8 cellular contexts compared by ENCODE assay signal in genomic region chr16:67718668-67719047, GRCh38. TPM values are rescaled to one million over a fixed set of nuclear protein-coding genes. Genes with fewer than 3 reads are reported as not detected.
DNase-seq lines count a peak whose midpoint lies in the region; ATAC-seq and TF ChIP-seq lines count a peak whose summit lies in the region.

No MANE protein-coding gene starts in this region.

- peaks cover 21% of the 10 kb centered on the region for H3K4me1 Mint-ChIP-seq in memory B cell

- peak overlapping the region; percentile 95 for H3K4me2 ChIP-seq in MM.1S (ENCODE audit: low read depth, low read length)

- H3K9ac ChIP-seq in MM.1S (ENCODE audit: low read length), result peak overlapping the region; percentile 75

- DNase-seq in activated effector memory CD4-positive, alpha-beta T cell treated with anti-CD3 and anti-CD28 coated beads, Interleukin-2, amount 50 U/mL, for 16 hours, result peak; percentile 65
- no peak for DNase-seq in activated effector memory CD4-positive, alpha-beta T cell treated with Interleukin-2 at 50 U/mL for 16 hours
- peak; percentile 16 for DNase-seq in MM.1S
- DNase-seq in cardiac fibroblast (ENCODE audit: low read depth in 2 of 2), result no peak
- no peak for DNase-seq in memory B cell (ENCODE audit: low spot score in 2 of 2)
- DNase-seq in upper lobe of left lung, result no peak
- DNase-seq in SW 1271 (lab: John Stamatoyannopoulos, UW), result no peak

- peak overlapping the region; percentile 94 for H3K27ac Mint-ChIP-seq in memory B cell

- H3K79me2 ChIP-seq in MM.1S (ENCODE audit: low read length), result peaks cover 60% of the 10 kb centered on the region

- no peaks in the 10 kb centered on the region; the same call in 1 of the 2 replicates for H3F3A ChIP-seq in MM.1S (ENCODE audit: insufficient read depth, low read length)

- H3K27me3 Mint-ChIP-seq in memory B cell, result no peaks in the 10 kb centered on the region

- no peak for TF ChIP-seq CTCF in MM.1S (IDR thresholded peaks at IDR 0.05; ENCODE audit: low read length)
- TF ChIP-seq CTCF in cardiac fibroblast (IDR thresholded peaks at IDR 0.05; ENCODE audit: low read depth, low read length), result no peak
- no peak for TF ChIP-seq CTCF in upper lobe of left lung (IDR thresholded peaks at IDR 0.05)

- peak overlapping the region; percentile 86 for H3K4me3 Mint-ChIP-seq in memory B cell

- no peak overlapping the region for H3K27ac ChIP-seq in MM.1S (ENCODE audit: low read length)
- H3K27ac ChIP-seq in upper lobe of left lung, result peak overlapping the region; percentile 80 to 92 (median 85)

- H3K9me3 Mint-ChIP-seq in memory B cell, result no peaks in the 10 kb centered on the region

- ATAC-seq in memory B cell (ENCODE audit: low read depth) (no peak), upper lobe of left lung (ENCODE audit: low FRiP score in 2 of 2) (peak in 1 of 2 donors; percentile 5), HG03378 (IDR thresholded peaks at IDR 0.05; ENCODE audit: unreplicated experiment) (no peak)

- no peak for TF ChIP-seq EP300 in upper lobe of left lung (IDR thresholded peaks at IDR 0.05)

- peak overlapping the region; percentile 92 for H2AFZ ChIP-seq in MM.1S (ENCODE audit: low read length)

- WGBS in upper lobe of left lung, 2 donors, result 1 to 4% methylated on average over 7 to 14 of the region's 14 CpGs

- H3K36me3 ChIP-seq in MM.1S (replicated peaks; ENCODE audit: insufficient read depth, low read length), result no peaks in the 10 kb centered on the region
- H3K36me3 ChIP-seq in upper lobe of left lung, result peaks cover 0 to 6% (median 1%) of the 10 kb centered on the region in 4 donors

- H3K9me3 ChIP-seq in MM.1S (replicated peaks; ENCODE audit: insufficient read depth, low read length), result no peaks in the 10 kb centered on the region
- no peaks in the 10 kb centered on the region for H3K9me3 ChIP-seq in upper lobe of left lung

- peak overlapping the region; percentile 98 for H3K4me3 ChIP-seq in MM.1S (ENCODE audit: low read length)
- H3K4me3 ChIP-seq in cardiac fibroblast (replicated peaks in 1 of 2; ENCODE audit: low read depth in 2 of 2, low read length in 2 of 2), result peak overlapping the region; percentile 69 to 92
- peak overlapping the region; percentile 86 to 97 (median 92) for H3K4me3 ChIP-seq in upper lobe of left lung

- H4K20me1 ChIP-seq in MM.1S (ENCODE audit: insufficient read depth, low read length), result no peaks in the 10 kb centered on the region

- TF ChIP-seq POLR2A in upper lobe of left lung (IDR thresholded peaks at IDR 0.05), result no peak

- no peaks in the 10 kb centered on the region for H3K27me3 ChIP-seq in MM.1S (replicated peaks; ENCODE audit: insufficient read depth, low read length)
- H3K27me3 ChIP-seq in upper lobe of left lung, result no peaks in the 10 kb centered on the region

- H3K4me1 ChIP-seq in MM.1S (ENCODE audit: low read length) (peaks cover 15% of the 10 kb centered on the region; the same call in 1 of the 2 replicates), upper lobe of left lung (peaks cover 17 to 51% (median 31%) of the 10 kb centered on the region in 4 donors)

- H3K9me2 ChIP-seq in MM.1S (replicated peaks; ENCODE audit: insufficient read depth, low read length), result no peaks in the 10 kb centered on the region

- H3K36me3 Mint-ChIP-seq in memory B cell, result no peaks in the 10 kb centered on the region

RNA-seq across cellular contexts. Expression of gene GFOD2, which starts 0.5 kb away (rescaled TPM):
- total RNA-seq in upper lobe of left lung, result 10 to 100 TPM; 14.3 to 21.0 (median 17.0) TPM

RNA-seq across cellular contexts. Expression of gene C16orf86, which starts 52.0 kb away (rescaled TPM):
- total RNA-seq in upper lobe of left lung, result 10 to 100 TPM in 1 of 6 donors, 1 to 10 TPM in 5; 1.2 to 22.0 (median 5.2) TPM

RNA-seq across cellular contexts. Expression of gene ENKD1, which starts 52.1 kb away (rescaled TPM):
- total RNA-seq in upper lobe of left lung, result 10 to 100 TPM; 18.2 to 50.3 (median 28.5) TPM

RNA-seq across cellular contexts. Expression of gene PARD6A, which starts 57.9 kb away (rescaled TPM):
- 1 to 10 TPM; 2.1 to 9.3 (median 6.6) TPM for total RNA-seq in upper lobe of left lung

RNA-seq across cellular contexts. Expression of gene ACD, which starts 58.6 kb away (rescaled TPM):
- total RNA-seq in upper lobe of left lung, result 10 to 100 TPM; 15.8 to 25.1 (median 18.8) TPM

Comparison
In these comparisons a context has a peak if more than half of its experiments do, and no peak if none do; other contexts are left out.
1. DNase-seq: peak in activated effector memory CD4-positive, alpha-beta T cell treated with anti-CD3 and anti-CD28 coated beads, Interleukin-2, amount 50 U/mL, for 16 hours (single experiment) and MM.1S (single experiment); none in activated effector memory CD4-positive, alpha-beta T cell treated with Interleukin-2 at 50 U/mL for 16 hours (single experiment), cardiac fibroblast (0 of 2), memory B cell (0 of 2), upper lobe of left lung (0 of 2) and SW 1271 (0 of 2).
2. Peak in every context shown above with its lines, with median percentiles within 50 percentile points of each other: H3K4me3 ChIP-seq.